13 cellular contexts compared by ENCODE assay signal in the genomic region with DNA sequence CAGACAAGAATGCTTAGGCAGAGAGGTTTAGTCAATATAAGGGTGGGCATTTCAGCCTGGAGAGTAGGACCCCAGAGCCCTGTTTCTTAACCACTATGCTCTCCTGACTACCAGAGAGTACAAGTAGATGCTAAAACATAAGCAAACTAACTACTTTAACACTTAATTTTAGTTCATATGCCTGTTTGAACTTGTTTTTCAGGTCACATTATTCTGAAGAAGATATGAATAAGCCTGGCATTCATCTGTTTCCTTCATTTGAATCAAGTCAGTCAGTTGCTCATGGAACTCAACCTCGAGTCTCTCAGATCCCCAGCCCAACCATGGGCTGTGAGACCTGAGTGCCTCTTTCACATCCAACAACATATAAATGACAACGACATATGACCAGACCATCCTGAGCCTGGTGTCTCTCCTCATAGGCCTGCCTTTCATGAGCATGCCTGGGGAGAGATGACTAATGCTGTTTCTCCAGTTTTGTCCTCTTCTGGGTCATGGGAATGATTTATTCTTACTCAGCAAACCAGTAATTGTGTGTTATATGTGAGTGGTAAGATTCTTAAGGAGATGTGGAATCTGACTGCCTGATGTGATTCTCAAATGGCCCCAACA.
DNase-seq lines count a peak whose midpoint lies in the region; ATAC-seq and TF ChIP-seq lines count a peak whose summit lies in the region.
"Had no signal": no experiment of that assay in that cellular context is flagged by ENCODE, and none has a peak within 500 bp of the region (broad histone marks: within the 10 kb centered on the region; RNA-seq: fewer than 3 reads in every experiment).

No MANE protein-coding gene starts in this region.

- H3K36me3 Mint-ChIP-seq in CD4-positive, alpha-beta memory T cell, result peaks cover 19 to 21% of the 10 kb centered on the region in 2 donors
- peaks cover 8% of the 10 kb centered on the region for H3K36me3 Mint-ChIP-seq in natural killer cell

- H3K4me3 ChIP-seq in CD4-positive, alpha-beta memory T cell (ENCODE audit: low read length in 2 of 2), result no peak overlapping the region
- no peak overlapping the region for H3K4me3 ChIP-seq in cardiac fibroblast (replicated peaks in 1 of 2; ENCODE audit: low read depth in 2 of 2, low read length in 2 of 2)
- no peak overlapping the region for H3K4me3 ChIP-seq in prostate gland
- H3K4me3 ChIP-seq: left ventricle myocardium inferior, thyroid gland had no signal

- no peak for TF ChIP-seq POLR2A in prostate gland (IDR thresholded peaks at IDR 0.05)

- H3K4me3 Mint-ChIP-seq in CD4-positive, alpha-beta memory T cell, result peak overlapping the region in 6 of 8 donors; percentile 19 to 81 (median 57)
- H3K4me3 Mint-ChIP-seq in natural killer cell, result no peak overlapping the region
- H3K4me3 Mint-ChIP-seq: dendritic cell treated with granulocyte-macrophage colony-stimulating factor and Interleukin-4, amounts not matched to agents 40 ng/mL and 50 ng/mL, for 4 days had no signal

- H3K4me1 ChIP-seq in CD4-positive, alpha-beta memory T cell (ENCODE audit: insufficient read depth, low read length), result peaks cover 93% of the 10 kb centered on the region
- no peaks in the 10 kb centered on the region for H3K4me1 ChIP-seq in prostate gland (replicated peaks)
- H3K4me1 ChIP-seq: thyroid gland had no signal

- DNase-seq in CD4-positive, alpha-beta memory T cell, result no peak
- DNase-seq in LHCN-M2 (ENCODE audit: low read depth), result peak; percentile 95
- DNase-seq in cardiac fibroblast (ENCODE audit: low read depth in 2 of 2), result peak; percentile 14 to 78
- DNase-seq in natural killer cell, result no peak
- no peak for DNase-seq in prostate gland (ENCODE audit: low spot score)
- DNase-seq: activated CD4-positive, CD25-positive, alpha-beta regulatory T cell; left ventricle myocardium inferior; NCI-H510A; thyroid gland had no signal

- H3K27ac Mint-ChIP-seq in CD4-positive, alpha-beta memory T cell, result peak overlapping the region; percentile 93 to 98 (median 97)
- peak overlapping the region; percentile 67 to 82 for H3K27ac Mint-ChIP-seq in natural killer cell
- H3K27ac Mint-ChIP-seq: dendritic cell treated with granulocyte-macrophage colony-stimulating factor and Interleukin-4, amounts not matched to agents 40 ng/mL and 50 ng/mL, for 4 days had no signal

- intact Hi-C loops in CD4-positive, alpha-beta memory T cell (cut with micrococcal nuclease), result no loop called here
- intact Hi-C loops in natural killer cell (cut with micrococcal nuclease), result no loop called here
- intact Hi-C loops in prostate gland (cut with DNase I), result no loop called here

- H3K27ac ChIP-seq in CD4-positive, alpha-beta memory T cell (ENCODE audit: low read depth, low read length), result peak overlapping the region; percentile 72
- no peak overlapping the region for H3K27ac ChIP-seq in prostate gland
- H3K27ac ChIP-seq: left ventricle myocardium inferior, thyroid gland had no signal

- H3K9me3 ChIP-seq in CD4-positive, alpha-beta memory T cell (ENCODE audit: control insufficient read depth in 1 of 2, low read length in 2 of 2), result no peaks in the 10 kb centered on the region
- no peaks in the 10 kb centered on the region for H3K9me3 ChIP-seq in prostate gland
- H3K9me3 ChIP-seq: thyroid gland had no signal

- peaks cover 74 to 100% (median 89%) of the 10 kb centered on the region in 4 donors for H3K4me1 Mint-ChIP-seq in CD4-positive, alpha-beta memory T cell
- peaks cover 43 to 48% of the 10 kb centered on the region in 2 donors for H3K4me1 Mint-ChIP-seq in natural killer cell

- no peaks in the 10 kb centered on the region for H3K27me3 ChIP-seq in CD4-positive, alpha-beta memory T cell (ENCODE audit: insufficient read depth, low read length)
- H3K27me3 ChIP-seq in prostate gland (replicated peaks; ENCODE audit: insufficient read depth), result no peaks in the 10 kb centered on the region
- H3K27me3 ChIP-seq: thyroid gland had no signal

- H3K36me3 ChIP-seq in CD4-positive, alpha-beta memory T cell (ENCODE audit: insufficient read depth, low read length), result no peaks in the 10 kb centered on the region
- H3K36me3 ChIP-seq in prostate gland, result no peaks in the 10 kb centered on the region
- H3K36me3 ChIP-seq: thyroid gland had no signal

- TF ChIP-seq CTCF in cardiac fibroblast (IDR thresholded peaks at IDR 0.05; ENCODE audit: low read depth, low read length) (no peak), natural killer cell (IDR thresholded peaks at IDR 0.05) (no peak), prostate gland (IDR thresholded peaks at IDR 0.05) (no peak)

- POLR2A ChIA-PET in CD4-positive, alpha-beta memory T cell (lab: Charles Lee; ENCODE audit: partially characterized antibody), result interaction anchor here (1.6 to 16.5 kb wide), 2 partner anchors 173 to 252 kb away, joined by 3 to 630 read pairs; partner anchors contain the start of gene BTG1

- no peak for ATAC-seq in natural killer cell
- ATAC-seq in GM18861 (IDR thresholded peaks at IDR 0.05; ENCODE audit: unreplicated experiment), result no peak
- no peak for ATAC-seq in GM21786 (IDR thresholded peaks at IDR 0.05; ENCODE audit: unreplicated experiment)
- ATAC-seq in GM19023 (IDR thresholded peaks at IDR 0.05; ENCODE audit: unreplicated experiment), result no peak

- CTCF ChIA-PET in CD4-positive, alpha-beta memory T cell (lab: Charles Lee; ENCODE audit: partially characterized antibody), result interaction anchor here (3.3 kb wide), 1 partner anchor 252 kb away, joined by 14 read pairs; the partner anchor contains the start of gene BTG1

- no peaks in the 10 kb centered on the region for H3K27me3 Mint-ChIP-seq in CD4-positive, alpha-beta memory T cell
- no peaks in the 10 kb centered on the region for H3K27me3 Mint-ChIP-seq in natural killer cell (ENCODE audit: low read depth in 2 of 2)
- H3K27me3 Mint-ChIP-seq: dendritic cell treated with granulocyte-macrophage colony-stimulating factor and Interleukin-4, amounts not matched to agents 40 ng/mL and 50 ng/mL, for 4 days had no signal

- H3K9me3 Mint-ChIP-seq in CD4-positive, alpha-beta memory T cell, result peaks cover 0 to 33% (median 23%) of the 10 kb centered on the region in 8 donors
- H3K9me3 Mint-ChIP-seq in natural killer cell, result peaks cover 4 to 7% of the 10 kb centered on the region in 2 donors

- WGBS in prostate gland, result 62% methylated on average over 2 of the region's 2 CpGs

Comparison
In these comparisons a context has a peak if more than half of its experiments do, and no peak if none do; other contexts are left out.
1. DNase-seq: peak in LHCN-M2 (single experiment) and cardiac fibroblast (2 of 2); none in CD4-positive, alpha-beta memory T cell (0 of 5), natural killer cell (single experiment) and prostate gland (single experiment).